8 cellular contexts compared by ENCODE assay signal in genomic region chr11:58577441-58578135, GRCh38. TPM values are rescaled to one million over a fixed set of nuclear protein-coding genes. Genes with fewer than 3 reads are reported as not detected.
DNase-seq lines count a peak whose midpoint lies in the region; ATAC-seq and TF ChIP-seq lines count a peak whose summit lies in the region.

No MANE protein-coding gene starts in this region.

- H3K9me3 ChIP-seq in BE2C: no peaks in the 10 kb centered on the region

- intact Hi-C loops in Right ventricle myocardium inferior (cut with DNase I): loop anchor here (1.0 to 5.0 kb wide), 5 partner anchors 50 to 910 kb away; partner anchors contain the start of genes FAM111A, MED19 and TMX2

- ATAC-seq in GM19043 (IDR thresholded peaks at IDR 0.05; ENCODE audit: low read depth, unreplicated experiment) (peak; percentile 41), HG03378 (IDR thresholded peaks at IDR 0.05; ENCODE audit: unreplicated experiment) (peak; percentile 69), Right ventricle myocardium inferior (no peak)

- H3K4me3 ChIP-seq in BE2C (ENCODE audit: low read depth, low read length): peak overlapping the region; percentile 90

- H3K4me1 ChIP-seq in BE2C: no peaks in the 10 kb centered on the region

- H3K27me3 ChIP-seq in BE2C: no peaks in the 10 kb centered on the region

- DNase-seq in BE2C (peak; percentile 7), SHP77 treated with DMSO at 0.1 percent for 48 hours (lab: John Stamatoyannopoulos, UW) (peak; percentile 49), Right ventricle myocardium inferior (ENCODE audit: missing footprints) (peak; percentile 71), renal cortical epithelial cell (ENCODE audit: low read depth) (peak; percentile 74), cortex of kidney (lab: John Stamatoyannopoulos, UW) (no peak)
- DNase-seq in activated naive CD4-positive, alpha-beta T cell treated with Interleukin-2 at 50 U/mL for 16 hours: peak; percentile 84

- TF ChIP-seq CTCF in BE2C (IDR thresholded peaks at IDR 0.05; ENCODE audit: low read depth, low read length): no peak

- peaks cover 3% of the 10 kb centered on the region; the same call in 1 of the 2 replicates for H3K36me3 ChIP-seq in BE2C

RNA-seq across cellular contexts. Expression of gene ZFP91, which starts 1.3 kb away (rescaled TPM):
- polyA plus RNA-seq in BE2C (2012; ENCODE audit: insufficient read depth, insufficient read length, low read depth): 19.7 TPM
- 61.1 TPM for total RNA-seq in Right ventricle myocardium inferior
- total RNA-seq in renal cortical epithelial cell: 42.1 and 56.1 TPM in 2 replicates

RNA-seq across cellular contexts. Expression of gene LPXN, which starts 1.9 kb away (rescaled TPM):
- 2.9 TPM for polyA plus RNA-seq in BE2C (2012; ENCODE audit: insufficient read depth, insufficient read length, low read depth)
- total RNA-seq in Right ventricle myocardium inferior: 3.9 TPM
- 4.1 and 14.1 TPM in 2 replicates for total RNA-seq in renal cortical epithelial cell

RNA-seq across cellular contexts. Expression of gene CNTF, which starts 44.9 kb away (rescaled TPM):
- 1.0 TPM for polyA plus RNA-seq in BE2C (2012; ENCODE audit: insufficient read depth, insufficient read length, low read depth)
- 0.70 TPM for total RNA-seq in Right ventricle myocardium inferior
- 0.35 and 1.6 TPM in 2 replicates for total RNA-seq in renal cortical epithelial cell
